In genomic region chr1:244970236-244970652, GRCh38 we compare ENCODE assay signal across 8 cellular contexts.
DNase-seq lines count a peak whose midpoint lies in the region; ATAC-seq and TF ChIP-seq lines count a peak whose summit lies in the region.

No MANE protein-coding gene starts in this region.

- peaks cover 15% of the 10 kb centered on the region for H3F3A ChIP-seq in DOHH2 (ENCODE audit: control insufficient read depth, insufficient read depth)

- H3K9me2 ChIP-seq in DOHH2 (replicated peaks; ENCODE audit: control insufficient read depth, low read length) = no peaks in the 10 kb centered on the region

- peaks cover 22% of the 10 kb centered on the region for H3K4me1 ChIP-seq in DOHH2 (ENCODE audit: control insufficient read depth, low read length)
- peaks cover 45% of the 10 kb centered on the region for H3K4me1 ChIP-seq in left ventricle myocardium inferior

- no peaks in the 10 kb centered on the region for H3K27me3 ChIP-seq in DOHH2 (ENCODE audit: control insufficient read depth, low read length)
- no peaks in the 10 kb centered on the region for H3K27me3 ChIP-seq in left ventricle myocardium inferior (ENCODE audit: low read depth)

- no peaks in the 10 kb centered on the region for H3K9me3 ChIP-seq in DOHH2 (ENCODE audit: control insufficient read depth, insufficient read depth, low read length)
- H3K9me3 ChIP-seq in left ventricle myocardium inferior (replicated peaks) = no peaks in the 10 kb centered on the region

- H3K4me2 ChIP-seq in DOHH2 (ENCODE audit: low read length) = peak overlapping the region; percentile 77

- no peaks in the 10 kb centered on the region for H4K20me1 ChIP-seq in DOHH2 (ENCODE audit: control insufficient read depth, insufficient read depth, low read depth, low read length)

- H3K36me3 ChIP-seq in DOHH2 (ENCODE audit: control insufficient read depth, low read length) = no peaks in the 10 kb centered on the region; the same call in 1 of the 2 replicates
- H3K36me3 ChIP-seq in left ventricle myocardium inferior = no peaks in the 10 kb centered on the region

- intact Hi-C loops in left ventricle myocardium inferior (cut with micrococcal nuclease) = loop anchor here (2.0 to 10.0 kb wide), 2 partner anchors 107 to 135 kb away; partner anchors contain the start of gene COX20

- peak; percentile 70 for ATAC-seq in GM21717 (IDR thresholded peaks at IDR 0.05; ENCODE audit: unreplicated experiment)

- DNase-seq in HuH-7.5 (ENCODE audit: low spot score) (peak; percentile 41), OCI-M1 (lab: John Stamatoyannopoulos, UW) (peak; percentile 96), left ventricle myocardium inferior (peak; percentile 81), renal cortical epithelial cell (ENCODE audit: low read depth) (peak; percentile 48), T-helper 9 cell (no peak)
- DNase-seq in activated gamma-delta T cell treated with anti-CD3 and anti-CD28 coated beads, Interleukin-2, amount 50 U/mL, for 16 hours (ENCODE audit: low read depth) = peak; percentile 49

- TF ChIP-seq CTCF in DOHH2 (IDR thresholded peaks at IDR 0.05; ENCODE audit: low read depth, low read length, poor library complexity, severe bottlenecking) = no peak
- no peak for TF ChIP-seq CTCF in left ventricle myocardium inferior (IDR thresholded peaks at IDR 0.05; ENCODE audit: borderline replicate concordance)

- H3K79me2 ChIP-seq in DOHH2 (ENCODE audit: control insufficient read depth, low read length) = peaks cover 16% of the 10 kb centered on the region

- H3K27ac ChIP-seq in DOHH2 (ENCODE audit: low read depth, low read length) (peak overlapping the region; percentile 81), left ventricle myocardium inferior (replicated peaks) (peak overlapping the region; percentile 100)

- peak overlapping the region; percentile 75 for H3K4me3 ChIP-seq in DOHH2 (ENCODE audit: low read length)
- H3K4me3 ChIP-seq in left ventricle myocardium inferior = peak overlapping the region; percentile 81
